In the genomic region with DNA sequence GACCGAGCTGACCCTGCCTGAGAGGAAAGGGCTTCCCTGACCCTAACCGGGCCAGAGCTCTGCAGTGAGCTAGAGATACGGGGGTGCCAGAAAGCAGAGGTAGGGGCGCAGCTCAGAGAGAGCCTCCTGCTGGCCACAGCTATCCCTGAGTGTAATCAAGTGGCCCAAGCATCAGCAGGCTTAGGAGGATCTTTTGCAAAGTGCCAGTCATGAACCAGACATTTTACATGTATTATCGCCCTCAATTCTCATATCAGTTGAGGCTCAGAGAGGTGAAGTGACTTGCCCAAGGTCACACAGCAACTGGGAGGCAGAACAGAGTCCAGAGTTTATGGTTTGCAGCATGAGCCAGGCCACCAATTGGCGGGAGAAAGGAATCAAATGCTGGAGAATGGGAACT, we compare ENCODE assay signal across 16 cellular contexts. TPM values are rescaled to one million over a fixed set of nuclear protein-coding genes. Genes with fewer than 3 reads are reported as not detected.
DNase-seq lines count a peak whose midpoint lies in the region; ATAC-seq, FAIRE-seq and TF ChIP-seq lines count a peak whose summit lies in the region.
"Had no signal": no experiment of that assay in that cellular context is flagged by ENCODE, and none has a peak within 500 bp of the region (broad histone marks: within the 10 kb centered on the region; RNA-seq: fewer than 3 reads in every experiment).

No MANE protein-coding gene starts in this region.

- H3K36me3 Mint-ChIP-seq in stimulated activated naive CD8-positive, alpha-beta T cell treated with anti-CD3 and anti-CD28 coated beads, Interleukin-15, Interleukin-2, amounts not matched to agents 100 ng/mL and 50 ng/mL, for 24 hours (ENCODE audit: low read depth), result no peaks in the 10 kb centered on the region
- H3K36me3 Mint-ChIP-seq in astrocyte (ENCODE audit: low read depth, unreplicated experiment), result no peaks in the 10 kb centered on the region
- H3K36me3 Mint-ChIP-seq: CD4-positive, alpha-beta memory T cell had no signal

- intact Hi-C loops in spleen (cut with DNase I; ENCODE audit: low total_unique reads), result no loop called here

- H3K27me3 ChIP-seq in astrocyte (ENCODE audit: insufficient read depth, low read length), result no peaks in the 10 kb centered on the region
- no peaks in the 10 kb centered on the region for H3K27me3 ChIP-seq in kidney epithelial cell (ENCODE audit: control insufficient read depth, insufficient read depth, low read length)
- peaks cover 0 to 36% (median 0%) of the 10 kb centered on the region in 7 donors for H3K27me3 ChIP-seq in spleen (replicated peaks in 1 of 7)
- H3K27me3 ChIP-seq: gastrocnemius medialis, sigmoid colon had no signal

- H4K20me1 ChIP-seq in astrocyte (ENCODE audit: insufficient read depth, low read length), result no peaks in the 10 kb centered on the region

- H3K4me1 ChIP-seq in astrocyte (ENCODE audit: insufficient read depth, low read length) (peaks cover 32% of the 10 kb centered on the region), spleen (peaks cover 22 to 90% (median 46%) of the 10 kb centered on the region in 6 donors)

- no peak overlapping the region for H3K4me3 ChIP-seq in astrocyte (ENCODE audit: insufficient read depth, low read depth, low read length)
- no peak overlapping the region for H3K4me3 ChIP-seq in kidney epithelial cell (ENCODE audit: low read depth, low read length)
- no peak overlapping the region for H3K4me3 ChIP-seq in spleen
- H3K4me3 ChIP-seq: gastrocnemius medialis, sigmoid colon had no signal

- H3K27ac ChIP-seq in astrocyte (ENCODE audit: low read depth, low read length) (no peak overlapping the region), spleen (peak overlapping the region in 3 of 8 donors; percentile 24 to 94 (median 83))

- H3K27ac Mint-ChIP-seq in stimulated activated naive CD8-positive, alpha-beta T cell treated with anti-CD3 and anti-CD28 coated beads, Interleukin-15, Interleukin-2, amounts not matched to agents 100 ng/mL and 50 ng/mL, for 24 hours, result peak overlapping the region; percentile 14
- H3K27ac Mint-ChIP-seq in astrocyte (ENCODE audit: unreplicated experiment), result peak overlapping the region; percentile 23

- WGBS in spleen, 5 donors, result 86 to 95% (median 92%) methylated on average over 6 of the region's 6 CpGs

- no peak for TF ChIP-seq POLR2A in spleen (IDR thresholded peaks at IDR 0.05)

- ATAC-seq in stimulated activated naive CD8-positive, alpha-beta T cell treated with anti-CD3 and anti-CD28 coated beads, Interleukin-15, Interleukin-2, amounts not matched to agents 100 U/mL and 50 U/mL, for 24 hours, result no peak
- ATAC-seq in HG03025 (IDR thresholded peaks at IDR 0.05; ENCODE audit: low FRiP score, unreplicated experiment), result no peak
- no peak for ATAC-seq in HG03565 (IDR thresholded peaks at IDR 0.05; ENCODE audit: unreplicated experiment)
- ATAC-seq: gastrocnemius medialis had no signal

- H3K4me3 Mint-ChIP-seq in stimulated activated naive CD8-positive, alpha-beta T cell treated with anti-CD3 and anti-CD28 coated beads, Interleukin-15, Interleukin-2, amounts not matched to agents 100 ng/mL and 50 ng/mL, for 24 hours, result peak overlapping the region; percentile 32
- peak overlapping the region; percentile 43 for H3K4me3 Mint-ChIP-seq in astrocyte (ENCODE audit: unreplicated experiment)

- H3K9me3 Mint-ChIP-seq in stimulated activated naive CD8-positive, alpha-beta T cell treated with anti-CD3 and anti-CD28 coated beads, Interleukin-15, Interleukin-2, amounts not matched to agents 100 ng/mL and 50 ng/mL, for 24 hours, result no peaks in the 10 kb centered on the region
- H3K9me3 Mint-ChIP-seq in astrocyte (ENCODE audit: unreplicated experiment), result no peaks in the 10 kb centered on the region

- no peak for DNase-seq in stimulated activated naive CD8-positive, alpha-beta T cell treated with anti-CD3 and anti-CD28 coated beads, Interleukin-15, Interleukin-2, amounts not matched to agents 100 U/mL and 50 U/mL, for 24 hours
- DNase-seq in astrocyte (ENCODE audit: low read depth) (no peak), kidney epithelial cell (ENCODE audit: low read depth) (no peak), SW 1271 (lab: John Stamatoyannopoulos, UW) (no peak), spleen (no peak)
- DNase-seq: activated CD4-positive, alpha-beta T cell treated with anti-CD3 and anti-CD28 coated beads for 48 hours; CD4-positive, alpha-beta memory T cell; gastrocnemius medialis; Karpas-422; NCI-H446; SIG-M5; sigmoid colon had no signal

- H3K36me3 ChIP-seq in astrocyte (ENCODE audit: insufficient read depth, low read length) (no peaks in the 10 kb centered on the region), kidney epithelial cell (ENCODE audit: control insufficient read depth, insufficient read depth, low read length) (no peaks in the 10 kb centered on the region), spleen (no peaks in the 10 kb centered on the region)
- H3K36me3 ChIP-seq: gastrocnemius medialis, sigmoid colon had no signal

- no peak overlapping the region for H2AFZ ChIP-seq in astrocyte (ENCODE audit: low read depth, low read length)

- TF ChIP-seq CTCF in astrocyte (IDR thresholded peaks at IDR 0.05; ENCODE audit: insufficient read depth, low read depth, low read length), result no peak
- peak; percentile 32 for TF ChIP-seq CTCF in kidney epithelial cell (IDR thresholded peaks at IDR 0.05; ENCODE audit: insufficient read depth, low read length, poor library complexity, severe bottlenecking)
- TF ChIP-seq CTCF in spleen (IDR thresholded peaks at IDR 0.05 in 8 of 11, conservative IDR thresholded peaks at IDR 0.05 in 3 of 11), result no peak

- no peak overlapping the region for H3K4me2 ChIP-seq in astrocyte (ENCODE audit: low read length)

- H3K4me1 Mint-ChIP-seq in stimulated activated naive CD8-positive, alpha-beta T cell treated with anti-CD3 and anti-CD28 coated beads, Interleukin-15, Interleukin-2, amounts not matched to agents 100 ng/mL and 50 ng/mL, for 24 hours (ENCODE audit: low read depth), result peaks cover 36% of the 10 kb centered on the region
- peaks cover 23% of the 10 kb centered on the region for H3K4me1 Mint-ChIP-seq in astrocyte (ENCODE audit: low read depth, unreplicated experiment)

- H3K79me2 ChIP-seq in astrocyte (ENCODE audit: insufficient read depth, low read length), result no peaks in the 10 kb centered on the region

- H3K27me3 Mint-ChIP-seq in stimulated activated naive CD8-positive, alpha-beta T cell treated with anti-CD3 and anti-CD28 coated beads, Interleukin-15, Interleukin-2, amounts not matched to agents 100 ng/mL and 50 ng/mL, for 24 hours, result peaks cover 32% of the 10 kb centered on the region
- no peaks in the 10 kb centered on the region for H3K27me3 Mint-ChIP-seq in astrocyte (ENCODE audit: low read depth, unreplicated experiment)

- no peak overlapping the region for H3K9ac ChIP-seq in astrocyte (ENCODE audit: low read length)

- FAIRE-seq in astrocyte (lab: Jason Lieb, UNC), result no peak
- FAIRE-seq: GM18507 had no signal

- H3K9me3 ChIP-seq in astrocyte (ENCODE audit: insufficient read depth, low read depth, low read length) (no peaks in the 10 kb centered on the region), spleen (no peaks in the 10 kb centered on the region)
- H3K9me3 ChIP-seq: gastrocnemius medialis, sigmoid colon had no signal

RNA-seq across cellular contexts. Expression of gene ID3, which starts 7.0 kb away (rescaled TPM):
- total RNA-seq in astrocyte (91.4 and 94.3 TPM in 2 replicates), kidney epithelial cell (76.6 and 77.5 TPM in 2 replicates), spleen (100 to 1,000 TPM in 1 of 7 donors, 10 to 100 TPM in 6; 49.5 to 122 (median 65.4) TPM)
- polyA plus RNA-seq in spleen, result 100 to 1,000 TPM in 2 of 3 donors, 10 to 100 TPM in 1; 59.8 to 118 (median 109) TPM

RNA-seq across cellular contexts. Expression of gene E2F2, which starts 35.3 kb away (rescaled TPM):
- total RNA-seq in astrocyte (0.11 TPM in 1 of 2 replicates, not detected in the other), kidney epithelial cell (0.07 and 0.13 TPM in 2 replicates), spleen (10 to 100 TPM in 2 of 7 donors, 1 to 10 TPM in 5; 3.4 to 18.9 (median 8.4) TPM)
- 1 to 10 TPM in 2 of 3 donors, under 1 TPM in 1; 0.89 to 2.3 (median 1.5) TPM for polyA plus RNA-seq in spleen
